ENCODE assay signal across 18 cellular contexts in the genomic region with DNA sequence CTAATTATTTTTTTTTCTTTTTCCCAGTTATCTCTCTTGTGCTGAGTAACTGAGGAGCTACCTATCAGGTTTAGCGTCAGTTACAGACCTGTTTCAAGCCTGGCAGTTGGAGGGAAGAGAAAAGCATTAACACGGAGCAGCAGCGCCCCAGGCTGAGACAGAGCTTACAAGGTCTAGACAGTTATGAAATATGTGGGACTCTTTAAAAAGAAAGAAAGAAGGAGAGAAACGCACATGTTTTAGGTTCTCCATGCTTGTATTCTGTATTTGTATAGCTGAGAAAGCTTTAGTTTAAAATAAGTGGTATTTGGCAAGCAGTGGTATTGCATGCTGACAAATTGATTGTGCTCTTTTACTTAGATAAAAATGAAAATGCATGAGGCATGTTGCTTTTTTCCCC.
DNase-seq lines count a peak whose midpoint lies in the region; ATAC-seq and TF ChIP-seq lines count a peak whose summit lies in the region.
"Had no signal": no experiment of that assay in that cellular context is flagged by ENCODE, and none has a peak within 500 bp of the region (broad histone marks: within the 10 kb centered on the region; RNA-seq: fewer than 3 reads in every experiment).

No MANE protein-coding gene starts in this region.

- H3K4me3 Mint-ChIP-seq in chondrocyte (ENCODE audit: unreplicated experiment) (no peak overlapping the region), type B pancreatic cell (peak overlapping the region; percentile 18)
- H3K4me3 Mint-ChIP-seq: activated CD8-positive, alpha-beta T cell treated with anti-CD3 and anti-CD28 coated beads, Interleukin-2, amount 10 ng/mL, durations not matched to agents 7 days and 5 days; effector memory CD8-positive, alpha-beta T cell; naive thymus-derived CD8-positive, alpha-beta T cell had no signal

- H3K36me3 Mint-ChIP-seq in chondrocyte (ENCODE audit: low read depth) (no peaks in the 10 kb centered on the region), type B pancreatic cell (no peaks in the 10 kb centered on the region)

- H3K27me3 Mint-ChIP-seq in chondrocyte (ENCODE audit: low read depth) (no peaks in the 10 kb centered on the region), type B pancreatic cell (no peaks in the 10 kb centered on the region)
- H3K27me3 Mint-ChIP-seq: effector memory CD8-positive, alpha-beta T cell; naive thymus-derived CD8-positive, alpha-beta T cell had no signal

- DNase-seq in Right ventricle myocardium superior: peak; percentile 8
- DNase-seq in left ventricle myocardium superior: no peak
- no peak for DNase-seq in chondrocyte (ENCODE audit: low spot score)
- peak; percentile 65 for DNase-seq in left kidney (ENCODE audit: low read depth, low spot score)
- DNase-seq in type B pancreatic cell (ENCODE audit: extremely low spot score, unreplicated experiment): no peak
- no peak for DNase-seq in NCI-H510A (lab: John Stamatoyannopoulos, UW)
- DNase-seq in NCI-H1694 (lab: John Stamatoyannopoulos, UW): no peak
- DNase-seq: activated CD8-positive, alpha-beta T cell treated with anti-CD3 and anti-CD28 coated beads, Interleukin-2, amount 10 ng/mL, durations not matched to agents 7 days and 5 days; activated effector memory CD4-positive, alpha-beta T cell treated with anti-CD3 and anti-CD28 coated beads, Interleukin-2, amount 50 U/mL, for 16 hours; COR-L47; effector memory CD8-positive, alpha-beta T cell; left cardiac atrium; NCI-H1105; NCI-H2227 treated with DMSO at 0.1 percent for 48 hours; retina; stimulated activated CD4-positive, alpha-beta T cell treated with anti-CD3 and anti-CD28 coated beads, Interleukin-4, amount 100 ng/mL, for 1 hour had no signal

- ATAC-seq in Right ventricle myocardium superior (ENCODE audit: poor library complexity) (no peak), left ventricle myocardium superior (no peak), HG03196 (IDR thresholded peaks at IDR 0.05; ENCODE audit: unreplicated experiment) (no peak)
- ATAC-seq: activated CD8-positive, alpha-beta T cell treated with anti-CD3 and anti-CD28 coated beads, Interleukin-2, amount 10 ng/mL, durations not matched to agents 7 days and 5 days; effector memory CD8-positive, alpha-beta T cell; naive thymus-derived CD8-positive, alpha-beta T cell had no signal

- H3K27ac Mint-ChIP-seq in chondrocyte (ENCODE audit: unreplicated experiment) (no peak overlapping the region), type B pancreatic cell (peak overlapping the region; percentile 1)
- H3K27ac Mint-ChIP-seq: activated CD8-positive, alpha-beta T cell treated with anti-CD3 and anti-CD28 coated beads, Interleukin-2, amount 10 ng/mL, durations not matched to agents 7 days and 5 days; effector memory CD8-positive, alpha-beta T cell had no signal

- intact Hi-C loops in Right ventricle myocardium superior (cut with DNase I): no loop called here
- intact Hi-C loops in left ventricle myocardium superior (cut with micrococcal nuclease): no loop called here

- TF ChIP-seq CTCF in chondrocyte (IDR thresholded peaks at IDR 0.05) (peak; percentile 66), type B pancreatic cell (conservative IDR thresholded peaks at IDR 0.05) (peak; percentile 23)

- H3K4me1 Mint-ChIP-seq in chondrocyte (ENCODE audit: low read depth) (peaks cover 18% of the 10 kb centered on the region), type B pancreatic cell (ENCODE audit: unreplicated experiment) (peaks cover 46% of the 10 kb centered on the region)

- H3K9me3 Mint-ChIP-seq in chondrocyte (ENCODE audit: low read depth) (no peaks in the 10 kb centered on the region), type B pancreatic cell (no peaks in the 10 kb centered on the region)
- H3K9me3 Mint-ChIP-seq: naive thymus-derived CD8-positive, alpha-beta T cell had no signal

Comparison
In these comparisons a context has a peak if more than half of its experiments do, and no peak if none do; other contexts are left out.
1. DNase-seq: peak in Right ventricle myocardium superior (single experiment) and left kidney (single experiment); none in left ventricle myocardium superior (single experiment), chondrocyte (single experiment), type B pancreatic cell (single experiment), NCI-H510A (single experiment) and NCI-H1694 (single experiment).